ENCODE assay signal across 18 cellular contexts in genomic region chr11:74506823-74507222, GRCh38. TPM values are rescaled to one million over a fixed set of nuclear protein-coding genes. Genes with fewer than 3 reads are reported as not detected.
DNase-seq lines count a peak whose midpoint lies in the region; ATAC-seq and TF ChIP-seq lines count a peak whose summit lies in the region.
"Had no signal": no experiment of that assay in that cellular context is flagged by ENCODE, and none has a peak within 500 bp of the region (broad histone marks: within the 10 kb centered on the region; RNA-seq: fewer than 3 reads in every experiment).

No MANE protein-coding gene starts in this region.

- H3K4me1 ChIP-seq in GM23338 (ENCODE audit: insufficient read depth) = no peaks in the 10 kb centered on the region

- CTCF ChIA-PET in activated naive CD4-positive, alpha-beta T cell treated with anti-CD3 and anti-CD28 coated beads, Interleukin-2, amount 10 ng/mL, durations not matched to agents 7 days and 5 days (lab: Charles Lee) = no interaction called here

- no peak overlapping the region for H3K27ac Mint-ChIP-seq in GM23338
- H3K27ac Mint-ChIP-seq in activated naive CD4-positive, alpha-beta T cell treated with anti-CD3 and anti-CD28 coated beads, Interleukin-2, amount 10 ng/mL, durations not matched to agents 7 days and 5 days = no peak overlapping the region
- H3K27ac Mint-ChIP-seq: IgD-negative memory B cell had no signal

- TF ChIP-seq CTCF in GM23338 (conservative IDR thresholded peaks at IDR 0.05; ENCODE audit: low read depth in 2 of 2) (no peak), NB4 (IDR thresholded peaks at IDR 0.05; ENCODE audit: low read depth, low read length) (no peak)

- no peak overlapping the region for H3K27ac ChIP-seq in GM23338 (ENCODE audit: low read depth)

- H4K20me1 ChIP-seq in GM23338 (replicated peaks; ENCODE audit: insufficient read depth) = no peaks in the 10 kb centered on the region

- peaks cover 17% of the 10 kb centered on the region; the same call in 2 of the 3 replicates for H3K9me3 Mint-ChIP-seq in GM23338
- H3K9me3 Mint-ChIP-seq in activated naive CD4-positive, alpha-beta T cell treated with anti-CD3 and anti-CD28 coated beads, Interleukin-2, amount 10 ng/mL, durations not matched to agents 7 days and 5 days = peaks cover 7% of the 10 kb centered on the region

- H3F3A ChIP-seq in GM23338 (replicated peaks; ENCODE audit: low read depth) = no peaks in the 10 kb centered on the region

- H3K9me2 ChIP-seq in GM23338 (ENCODE audit: insufficient read depth) = no peaks in the 10 kb centered on the region

- H3K4me3 ChIP-seq in GM23338 = no peak overlapping the region
- H3K4me3 ChIP-seq in NB4 (ENCODE audit: low read depth, low read length) = no peak overlapping the region

- H3K79me2 ChIP-seq in GM23338 (replicated peaks; ENCODE audit: insufficient read depth) = no peaks in the 10 kb centered on the region

- H3K27me3 ChIP-seq in GM23338 (ENCODE audit: insufficient read depth) = no peaks in the 10 kb centered on the region

- peaks cover 9% of the 10 kb centered on the region; the same call in 2 of the 3 replicates for H3K36me3 Mint-ChIP-seq in GM23338 (ENCODE audit: low read depth)
- H3K36me3 Mint-ChIP-seq in activated naive CD4-positive, alpha-beta T cell treated with anti-CD3 and anti-CD28 coated beads, Interleukin-2, amount 10 ng/mL, durations not matched to agents 7 days and 5 days = no peaks in the 10 kb centered on the region

- H3K36me3 ChIP-seq in GM23338 (ENCODE audit: insufficient read depth) = peaks cover 7% of the 10 kb centered on the region; the same call in 1 of the 2 replicates

- H3K4me2 ChIP-seq in GM23338 = no peak overlapping the region

- no peaks in the 10 kb centered on the region for H3K4me1 Mint-ChIP-seq in GM23338
- H3K4me1 Mint-ChIP-seq in activated naive CD4-positive, alpha-beta T cell treated with anti-CD3 and anti-CD28 coated beads, Interleukin-2, amount 10 ng/mL, durations not matched to agents 7 days and 5 days = no peaks in the 10 kb centered on the region
- H3K4me1 Mint-ChIP-seq: CD4-positive, CD25-positive, alpha-beta regulatory T cell; IgD-negative memory B cell had no signal

- H3K27me3 Mint-ChIP-seq in GM23338 (ENCODE audit: insufficient read depth, low read depth, poor library complexity) = peaks cover 4% of the 10 kb centered on the region
- H3K27me3 Mint-ChIP-seq in activated naive CD4-positive, alpha-beta T cell treated with anti-CD3 and anti-CD28 coated beads, Interleukin-2, amount 10 ng/mL, durations not matched to agents 7 days and 5 days = peaks cover 18% of the 10 kb centered on the region
- H3K27me3 Mint-ChIP-seq: CD4-positive, CD25-positive, alpha-beta regulatory T cell had no signal

- no peak for TF ChIP-seq POLR2A in NB4 (IDR thresholded peaks at IDR 0.05; ENCODE audit: extremely low read depth, insufficient read length)

- DNase-seq in GM23338 (ENCODE audit: low spot score) (no peak), NB4 (ENCODE audit: low read depth) (peak; percentile 11), dermis blood vessel endothelial cell (peak; percentile 18), left kidney (ENCODE audit: low read depth, low spot score) (peak; percentile 20), hippocampal formation (lab: John Stamatoyannopoulos, UW) (no peak)
- DNase-seq in activated naive CD4-positive, alpha-beta T cell treated with anti-CD3 and anti-CD28 coated beads, Interleukin-2, amount 10 ng/mL, durations not matched to agents 7 days and 5 days = no peak
- DNase-seq: ACHN; CD4-positive, CD25-positive, alpha-beta regulatory T cell; NCI-H1048; NCI-H146; NCI-H2081 treated with DMSO at 0.1 percent for 48 hours; NCI-H2227 treated with DMSO at 0.1 percent for 48 hours; NCI-H526; SIG-M5 had no signal

- H2AFZ ChIP-seq in GM23338 = no peak overlapping the region

- H3K4me3 Mint-ChIP-seq in GM23338 = no peak overlapping the region
- no peak overlapping the region for H3K4me3 Mint-ChIP-seq in activated naive CD4-positive, alpha-beta T cell treated with anti-CD3 and anti-CD28 coated beads, Interleukin-2, amount 10 ng/mL, durations not matched to agents 7 days and 5 days
- H3K4me3 Mint-ChIP-seq: IgD-negative memory B cell had no signal

- no peak; the same call in 2 of the 3 replicates for ATAC-seq in GM23338
- ATAC-seq in HG03354 (IDR thresholded peaks at IDR 0.05; ENCODE audit: poor library complexity, severe bottlenecking, unreplicated experiment) = no peak
- ATAC-seq in GM21390 (IDR thresholded peaks at IDR 0.05; ENCODE audit: unreplicated experiment) = no peak

TF ChIP-seq in GM23338, 12 proteins besides CTCF, POLR2A, EP300 and RAD21:
- TF ChIP-seq JUNB (IDR thresholded peaks at IDR 0.05; ENCODE audit: unreplicated experiment) (no peak), ZNF331 (CRISPR knock-in tag; IDR thresholded peaks at IDR 0.05; ENCODE audit: low read depth) (no peak), ZNF114 (CRISPR knock-in tag; IDR thresholded peaks at IDR 0.05) (no peak), REST (IDR thresholded peaks at IDR 0.05; ENCODE audit: unreplicated experiment) (peak; percentile 71)

RNA-seq across cellular contexts. Expression of gene LIPT2, which starts 13.3 kb away (rescaled TPM):
- 16.9 and 19.5 TPM in 2 replicates for total RNA-seq in GM23338 (2014; rRNA removed; shearing (Covaris generic))
- polyA plus RNA-seq in GM23338 (2016; fragmentation: Nextera tagmentation; extraction: Ambion mirVana) = 5.9 and 8.2 TPM in 2 replicates
- 3.0 and 3.6 TPM in 2 replicates for total RNA-seq in dermis blood vessel endothelial cell

RNA-seq across cellular contexts. Expression of gene KCNE3, which starts 39.5 kb away (rescaled TPM):
- total RNA-seq in GM23338 (2014; rRNA removed; shearing (Covaris generic)) = 4.3 and 10.6 TPM in 2 replicates
- polyA plus RNA-seq in GM23338 (2016; fragmentation: Nextera tagmentation; extraction: Ambion mirVana) = 2.3 and 2.4 TPM in 2 replicates
- total RNA-seq in dermis blood vessel endothelial cell = 1.1 and 1.5 TPM in 2 replicates
- total RNA-seq: CD4-positive, CD25-positive, alpha-beta regulatory T cell; HT1080 had no signal
- polyA plus RNA-seq: IgD-negative memory B cell had no signal

Comparison
In these comparisons a context has a peak if more than half of its experiments do, and no peak if none do; other contexts are left out.
1. DNase-seq: peak in NB4 (single experiment), dermis blood vessel endothelial cell (single experiment) and left kidney (single experiment); none in GM23338 (single experiment), activated naive CD4-positive, alpha-beta T cell treated with anti-CD3 and anti-CD28 coated beads, Interleukin-2, amount 10 ng/mL, durations not matched to agents 7 days and 5 days (single experiment) and hippocampal formation (0 of 2).